ENCODE assay signal across 19 cellular contexts in the genomic region with DNA sequence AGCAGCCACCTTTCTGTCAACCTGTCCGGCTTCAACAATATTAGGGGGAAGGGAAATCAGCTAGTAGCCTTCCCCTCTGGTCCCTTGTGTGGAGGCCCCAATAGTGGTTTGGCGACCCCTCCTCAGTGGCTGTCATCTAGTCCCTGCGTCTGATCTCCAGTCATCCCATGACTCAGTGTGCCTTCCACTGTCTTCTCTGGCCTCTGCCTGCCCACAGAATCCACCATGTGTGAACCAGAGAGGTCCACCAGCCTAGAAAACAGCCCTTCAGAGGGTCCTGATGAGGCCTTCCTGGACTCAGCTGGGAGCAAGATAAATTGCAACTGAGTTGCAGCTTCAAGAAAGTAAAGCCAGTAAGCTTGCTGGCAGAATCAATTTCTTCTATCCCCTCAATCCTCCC. TPM values are rescaled to one million over a fixed set of nuclear protein-coding genes. Genes with fewer than 3 reads are reported as not detected.
DNase-seq lines count a peak whose midpoint lies in the region; ATAC-seq and TF ChIP-seq lines count a peak whose summit lies in the region.
"Had no signal": no experiment of that assay in that cellular context is flagged by ENCODE, and none has a peak within 500 bp of the region (broad histone marks: within the 10 kb centered on the region; RNA-seq: fewer than 3 reads in every experiment).

No MANE protein-coding gene starts in this region.

- H3K4me3 Mint-ChIP-seq in activated T-helper 17 cell treated with anti-CD3 and anti-CD28 coated beads, Interleukin-2, amount 50 U/mL, for 72 hours, result no peak overlapping the region
- no peak overlapping the region for H3K4me3 Mint-ChIP-seq in endothelial cell (ENCODE audit: unreplicated experiment)
- no peak overlapping the region for H3K4me3 Mint-ChIP-seq in GM23338
- H3K4me3 Mint-ChIP-seq: CD4-positive, alpha-beta memory T cell; H9 had no signal

- no peaks in the 10 kb centered on the region for H3K79me2 ChIP-seq in GM23338 (replicated peaks; ENCODE audit: insufficient read depth)

- H3K9me2 ChIP-seq in GM23338 (ENCODE audit: insufficient read depth), result no peaks in the 10 kb centered on the region

- peaks cover 10% of the 10 kb centered on the region for H3K27me3 Mint-ChIP-seq in activated T-helper 17 cell treated with anti-CD3 and anti-CD28 coated beads, Interleukin-2, amount 50 U/mL, for 72 hours
- H3K27me3 Mint-ChIP-seq in endothelial cell (ENCODE audit: unreplicated experiment), result peaks cover 13% of the 10 kb centered on the region
- peaks cover 10% of the 10 kb centered on the region for H3K27me3 Mint-ChIP-seq in GM23338 (ENCODE audit: insufficient read depth, low read depth, poor library complexity)

- no peak overlapping the region for H2AFZ ChIP-seq in GM23338

- no peak overlapping the region for H3K4me2 ChIP-seq in GM23338

- no peak for ATAC-seq in activated T-helper 17 cell treated with anti-CD3 and anti-CD28 coated beads, Interleukin-2, amount 50 U/mL, for 72 hours (replicated peaks)
- ATAC-seq in psoas muscle (no peak), GM23338 (no peak), HG03378 (IDR thresholded peaks at IDR 0.05; ENCODE audit: unreplicated experiment) (no peak)
- ATAC-seq: HCT116 had no signal

- H3K9me3 ChIP-seq in psoas muscle, result no peaks in the 10 kb centered on the region

- H3K4me1 ChIP-seq in psoas muscle (peaks cover 56% of the 10 kb centered on the region), GM23338 (ENCODE audit: insufficient read depth) (peaks cover 5% of the 10 kb centered on the region; the same call in 1 of the 2 replicates)

- H3K27me3 ChIP-seq in H7 (ENCODE audit: control insufficient read depth, insufficient read depth, low read length) (peaks cover 3% of the 10 kb centered on the region; the same call in 1 of the 2 replicates), psoas muscle (ENCODE audit: insufficient read depth in 3 of 3, low read length in 2 of 3) (no peaks in the 10 kb centered on the region), GM23338 (ENCODE audit: insufficient read depth) (peaks cover 10% of the 10 kb centered on the region; the same call in 1 of the 2 replicates)

- H3K36me3 ChIP-seq in H7 (replicated peaks; ENCODE audit: control insufficient read depth, insufficient read depth, low read length), result no peaks in the 10 kb centered on the region
- peaks cover 0 to 75% of the 10 kb centered on the region in 2 donors for H3K36me3 ChIP-seq in psoas muscle (ENCODE audit: insufficient read depth in 1 of 2, low read depth in 1 of 2)
- no peaks in the 10 kb centered on the region for H3K36me3 ChIP-seq in GM23338 (ENCODE audit: insufficient read depth)

- peaks cover 16% of the 10 kb centered on the region for H3K4me1 Mint-ChIP-seq in activated T-helper 17 cell treated with anti-CD3 and anti-CD28 coated beads, Interleukin-2, amount 50 U/mL, for 72 hours
- peaks cover 7% of the 10 kb centered on the region for H3K4me1 Mint-ChIP-seq in endothelial cell (ENCODE audit: unreplicated experiment)
- peaks cover 13% of the 10 kb centered on the region for H3K4me1 Mint-ChIP-seq in GM23338

- H4K20me1 ChIP-seq in GM23338 (replicated peaks; ENCODE audit: insufficient read depth), result no peaks in the 10 kb centered on the region

- 82 to 93% (median 85%) methylated on average over 3 of the region's 3 CpGs for WGBS in psoas muscle, 3 donors

- DNase-seq in H7, result peak; percentile 20
- DNase-seq in endothelial cell (ENCODE audit: low spot score), result no peak
- DNase-seq in psoas muscle, result no peak
- DNase-seq in GM23338 (ENCODE audit: low spot score), result no peak
- DNase-seq in dedifferentiated amniotic fluid mesenchymal stem cell (ENCODE audit: extremely low spot score), result no peak
- no peak for DNase-seq in SHP77 (lab: John Stamatoyannopoulos, UW)
- DNase-seq: C1 segment of cervical spinal cord; Calu3; CD4-positive, alpha-beta memory T cell; COR-L47; DMS53; DMS79 treated with DMSO at 0.1 percent for 48 hours; GF-D8 had no signal

- H3K27ac Mint-ChIP-seq in activated T-helper 17 cell treated with anti-CD3 and anti-CD28 coated beads, Interleukin-2, amount 50 U/mL, for 72 hours, result peak overlapping the region; percentile 43
- peak overlapping the region; percentile 52 for H3K27ac Mint-ChIP-seq in endothelial cell (ENCODE audit: unreplicated experiment)
- H3K27ac Mint-ChIP-seq in GM23338, result no peak overlapping the region
- H3K27ac Mint-ChIP-seq: CD4-positive, alpha-beta memory T cell; H9 had no signal

- no peak for TF ChIP-seq CTCF in endothelial cell (IDR thresholded peaks at IDR 0.05; ENCODE audit: unreplicated experiment)
- TF ChIP-seq CTCF in psoas muscle (IDR thresholded peaks at IDR 0.05), result no peak
- TF ChIP-seq CTCF in GM23338 (conservative IDR thresholded peaks at IDR 0.05; ENCODE audit: low read depth in 2 of 2), result no peak

- no peaks in the 10 kb centered on the region for H3K9me3 Mint-ChIP-seq in activated T-helper 17 cell treated with anti-CD3 and anti-CD28 coated beads, Interleukin-2, amount 50 U/mL, for 72 hours
- H3K9me3 Mint-ChIP-seq in endothelial cell (ENCODE audit: unreplicated experiment), result no peaks in the 10 kb centered on the region
- H3K9me3 Mint-ChIP-seq in GM23338, result no peaks in the 10 kb centered on the region; the same call in 2 of the 3 replicates
- H3K9me3 Mint-ChIP-seq: CD4-positive, alpha-beta memory T cell; H9 had no signal

- intact Hi-C loops in psoas muscle (cut with DNase I), result no loop called here

- H3F3A ChIP-seq in GM23338 (replicated peaks; ENCODE audit: low read depth), result peaks cover 7% of the 10 kb centered on the region; the same call in 1 of the 2 replicates

- no peaks in the 10 kb centered on the region for H3K36me3 Mint-ChIP-seq in activated T-helper 17 cell treated with anti-CD3 and anti-CD28 coated beads, Interleukin-2, amount 50 U/mL, for 72 hours (ENCODE audit: low read depth)
- H3K36me3 Mint-ChIP-seq in endothelial cell (ENCODE audit: low read depth, unreplicated experiment) (peaks cover 9% of the 10 kb centered on the region), GM23338 (ENCODE audit: low read depth) (no peaks in the 10 kb centered on the region; the same call in 2 of the 3 replicates)

- H3K27ac ChIP-seq in psoas muscle (peak overlapping the region; percentile 74), GM23338 (ENCODE audit: low read depth) (no peak overlapping the region)

- H3K4me3 ChIP-seq in H7 (ENCODE audit: insufficient read depth, low read depth, low read length) (no peak overlapping the region), psoas muscle (no peak overlapping the region), GM23338 (no peak overlapping the region)

TF ChIP-seq in GM23338, 12 proteins besides CTCF, POLR2A, EP300 and RAD21 (continues in another document):
- no peak for TF ChIP-seq CREB1 (CRISPR knock-in tag; IDR thresholded peaks at IDR 0.05; ENCODE audit: low read depth)

RNA-seq across cellular contexts. Expression of a gene that starts 3.8 kb away (rescaled TPM):
- total RNA-seq in H7 (2014; rRNA removed; shearing (Covaris generic)), result 9.6 and 9.9 TPM in 2 replicates
- 10 to 100 TPM; 14.5 to 15.3 TPM for total RNA-seq in activated T-helper 17 cell treated with anti-CD3 and anti-CD28 coated beads, Interleukin-2, amount 50 U/mL, for 72 hours
- total RNA-seq in endothelial cell (ENCODE audit: unreplicated experiment) (3.2 TPM), psoas muscle (10 to 100 TPM in 1 of 4 donors, 1 to 10 TPM in 3; 4.4 to 14.1 (median 8.4) TPM)
- polyA plus RNA-seq in psoas muscle (1 to 10 TPM; 5.1 to 5.2 (median 5.1) TPM), GM23338 (2016; fragmentation: Nextera tagmentation; extraction: Ambion mirVana) (8.0 and 9.4 TPM in 2 replicates)
- 9.4 and 9.9 TPM in 2 replicates for total RNA-seq in GM23338 (2014; rRNA removed; shearing (Covaris generic))

RNA-seq across cellular contexts. Expression of a gene that starts 13.6 kb away (rescaled TPM):
- 1.1 and 4.4 TPM in 2 replicates for total RNA-seq in H7 (2014; rRNA removed; shearing (Covaris generic))
- not detected for total RNA-seq in activated T-helper 17 cell treated with anti-CD3 and anti-CD28 coated beads, Interleukin-2, amount 50 U/mL, for 72 hours
- total RNA-seq in endothelial cell (ENCODE audit: unreplicated experiment) (not detected), psoas muscle (100 to 1,000 TPM; 125 to 203 (median 163) TPM)
- polyA plus RNA-seq in psoas muscle (10 to 100 TPM; 35.3 to 67.8 (median 66.2) TPM), GM23338 (2016; fragmentation: Nextera tagmentation; extraction: Ambion mirVana) (0.40 and 0.56 TPM in 2 replicates)
- 0.49 and 1.6 TPM in 2 replicates for total RNA-seq in GM23338 (2014; rRNA removed; shearing (Covaris generic))
- total RNA-seq: A172; Calu3; CD4-positive, alpha-beta memory T cell; G401 had no signal
- polyA plus RNA-seq: CD4-positive, alpha-beta memory T cell had no signal

RNA-seq across cellular contexts. Expression of a gene that starts 14.0 kb away (rescaled TPM):
- 3.1 and 4.2 TPM in 2 replicates for total RNA-seq in H7 (2014; rRNA removed; shearing (Covaris generic))
- 10 to 100 TPM in 1 of 2 donors, 1 to 10 TPM in 1; 7.6 to 19.2 TPM for total RNA-seq in activated T-helper 17 cell treated with anti-CD3 and anti-CD28 coated beads, Interleukin-2, amount 50 U/mL, for 72 hours
- total RNA-seq in endothelial cell (ENCODE audit: unreplicated experiment), result 7.8 TPM
- total RNA-seq in psoas muscle, result 1 to 10 TPM; 2.4 to 4.0 (median 3.7) TPM
- polyA plus RNA-seq in psoas muscle, result 10 to 100 TPM in 1 of 3 donors, 1 to 10 TPM in 2; 1.8 to 15.0 (median 3.5) TPM
- 2.7 and 4.4 TPM in 2 replicates for total RNA-seq in GM23338 (2014; rRNA removed; shearing (Covaris generic))
- polyA plus RNA-seq in GM23338 (2016; fragmentation: Nextera tagmentation; extraction: Ambion mirVana), result 0.89 and 0.95 TPM in 2 replicates

RNA-seq across cellular contexts. Expression of a gene that starts 29.6 kb away (rescaled TPM):
- 1.1 and 1.9 TPM in 2 replicates for total RNA-seq in H7 (2014; rRNA removed; shearing (Covaris generic))
- total RNA-seq in activated T-helper 17 cell treated with anti-CD3 and anti-CD28 coated beads, Interleukin-2, amount 50 U/mL, for 72 hours, result 1 to 10 TPM; 1.1 to 1.2 TPM
- 1.2 TPM for total RNA-seq in endothelial cell (ENCODE audit: unreplicated experiment)
- total RNA-seq in psoas muscle, result 10 to 100 TPM in 3 of 4 donors, 1 to 10 TPM in 1; 8.7 to 16.6 (median 11.4) TPM
- polyA plus RNA-seq in psoas muscle, result 10 to 100 TPM in 1 of 3 donors, 1 to 10 TPM in 2; 3.1 to 16.0 (median 8.0) TPM
- total RNA-seq in GM23338 (2014; rRNA removed; shearing (Covaris generic)), result 2.3 and 3.8 TPM in 2 replicates
- polyA plus RNA-seq in GM23338 (2016; fragmentation: Nextera tagmentation; extraction: Ambion mirVana), result 0.53 and 0.61 TPM in 2 replicates
- total RNA-seq: A172 had no signal

RNA-seq across cellular contexts. Expression of a gene that starts 53.7 kb away (rescaled TPM):
- total RNA-seq in H7 (2014; rRNA removed; shearing (Covaris generic)), result 141 and 142 TPM in 2 replicates
- 100 to 1,000 TPM; 106 to 198 TPM for total RNA-seq in activated T-helper 17 cell treated with anti-CD3 and anti-CD28 coated beads, Interleukin-2, amount 50 U/mL, for 72 hours
- total RNA-seq in endothelial cell (ENCODE audit: unreplicated experiment), result 84.9 TPM
- total RNA-seq in psoas muscle, result 100 to 1,000 TPM in 1 of 4 donors, 10 to 100 TPM in 3; 58.1 to 123 (median 94.6) TPM
- 100 to 1,000 TPM in 2 of 3 donors, 10 to 100 TPM in 1; 90.6 to 213 (median 146) TPM for polyA plus RNA-seq in psoas muscle
- total RNA-seq in GM23338 (2014; rRNA removed; shearing (Covaris generic)), result 94.2 and 104 TPM in 2 replicates
- polyA plus RNA-seq in GM23338 (2016; fragmentation: Nextera tagmentation; extraction: Ambion mirVana), result 107 and 126 TPM in 2 replicates

Comparison
In these comparisons a context has a peak if more than half of its experiments do, and no peak if none do; other contexts are left out.
1. RNA of a gene that starts 13.6 kb away (total RNA-seq): 125 to 203 TPM in psoas muscle; 1.1 to 4.4 TPM in H7, 0.49 to 1.6 TPM in GM23338, not detected in endothelial cell (single experiment) and not detected in activated T-helper 17 cell treated with anti-CD3 and anti-CD28 coated beads, Interleukin-2, amount 50 U/mL, for 72 hours; every median in the first group is over 10 times any median in the second.